ENCODE assay signal across 10 cellular contexts in the genomic region with DNA sequence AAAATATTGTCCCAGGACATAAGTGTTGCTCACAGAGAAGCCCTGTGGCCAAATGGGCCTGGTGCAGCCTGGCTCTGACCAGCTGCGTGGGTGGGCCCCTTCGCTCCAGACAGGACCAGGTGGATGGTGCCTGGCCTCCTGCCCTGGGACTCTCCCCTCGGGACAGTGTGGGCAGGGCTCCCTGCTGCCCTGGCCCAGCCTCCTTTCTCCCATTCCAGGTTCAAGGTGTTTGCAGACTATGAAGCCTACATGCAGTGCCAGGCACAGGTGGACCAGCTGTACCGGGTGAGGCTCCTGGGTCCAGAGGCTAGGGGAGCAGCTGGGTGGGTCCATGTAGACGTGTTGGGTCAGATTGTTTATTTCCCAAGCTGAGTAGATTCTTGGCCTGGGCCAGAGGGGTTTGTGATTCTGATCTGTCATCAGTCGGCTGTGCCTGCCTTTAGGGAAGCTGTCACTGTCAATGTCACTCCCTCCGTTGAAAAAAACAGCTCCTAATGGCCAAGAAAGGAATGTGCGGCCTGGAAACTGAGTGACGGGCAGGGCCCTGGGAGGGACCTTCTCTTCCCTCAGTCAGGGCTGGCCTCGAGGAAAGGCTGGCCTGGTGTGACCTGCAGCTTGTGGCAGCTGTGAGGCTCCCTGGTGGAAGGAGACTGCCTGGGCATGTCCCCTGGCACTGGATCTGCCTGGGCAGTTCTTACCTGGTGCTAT. TPM values are rescaled to one million over a fixed set of nuclear protein-coding genes. Genes with fewer than 3 reads are reported as not detected.
DNase-seq lines count a peak whose midpoint lies in the region; ATAC-seq and TF ChIP-seq lines count a peak whose summit lies in the region.
"Had no signal": no experiment of that assay in that cellular context is flagged by ENCODE, and none has a peak within 500 bp of the region (broad histone marks: within the 10 kb centered on the region; RNA-seq: fewer than 3 reads in every experiment).

No MANE protein-coding gene starts in this region.

- no peak for ATAC-seq in GM19463 (IDR thresholded peaks at IDR 0.05; ENCODE audit: unreplicated experiment)
- ATAC-seq in T-cell (replicated peaks in 1 of 4), result no peak
- ATAC-seq in CD8-positive, alpha-beta T cell, result no peak

- no peaks in the 10 kb centered on the region for H3K27me3 ChIP-seq in BLaER1
- H3K27me3 ChIP-seq in prostate gland (replicated peaks; ENCODE audit: insufficient read depth), result no peaks in the 10 kb centered on the region
- no peaks in the 10 kb centered on the region for H3K27me3 ChIP-seq in CD8-positive, alpha-beta T cell (ENCODE audit: insufficient read depth, low read length)

- 28% methylated on average over 10 of the region's 10 CpGs for WGBS in prostate gland

- H3K27ac ChIP-seq in BLaER1 (peak overlapping the region; percentile 26; the same call in 1 of the 2 replicates), RWPE1 (peak overlapping the region; percentile 73), prostate gland (peak overlapping the region; percentile 41 to 49)
- H3K27ac ChIP-seq in CD8-positive, alpha-beta T cell (ENCODE audit: low read depth, low read length), result no peak overlapping the region

- H3K36me3 Mint-ChIP-seq in glutamatergic neuron (ENCODE audit: unreplicated experiment) (peaks cover 5% of the 10 kb centered on the region), T-cell (peaks cover 12% of the 10 kb centered on the region)
- peaks cover 42% of the 10 kb centered on the region for H3K36me3 Mint-ChIP-seq in CD8-positive, alpha-beta T cell
- H3K36me3 Mint-ChIP-seq: activated naive CD4-positive, alpha-beta T cell treated with anti-CD3 and anti-CD28 coated beads, Interleukin-2, amount 50 U/mL, for 24 hours had no signal

- DNase-seq in RWPE1 (ENCODE audit: low spot score) (no peak), glutamatergic neuron (no peak), prostate gland (ENCODE audit: low spot score) (no peak), T-cell (no peak), HuH-7 (ENCODE audit: low spot score) (no peak)
- no peak for DNase-seq in CD8-positive, alpha-beta T cell
- DNase-seq: NCI-H1694 had no signal

- POLR2A ChIA-PET in RWPE1 (lab: Yijun Ruan, JAX; ENCODE audit: low non-redundant PET) (no interaction called here), T-cell (lab: Charles Lee) (interaction anchor here in 1 of 2 donors (0.7 kb wide), 1 partner anchor 119 kb away, joined by 3 read pairs; no protein-coding TSS in a partner anchor)
- POLR2A ChIA-PET in CD8-positive, alpha-beta T cell (lab: Charles Lee), result interaction anchor here (0.8 kb wide), 1 partner anchor 100 kb away, joined by 3 read pairs; the partner anchor contains the start of gene ENTPD6

- peaks cover 37% of the 10 kb centered on the region for H3K9me3 Mint-ChIP-seq in glutamatergic neuron (ENCODE audit: unreplicated experiment)
- no peaks in the 10 kb centered on the region for H3K9me3 Mint-ChIP-seq in T-cell
- no peaks in the 10 kb centered on the region for H3K9me3 Mint-ChIP-seq in CD8-positive, alpha-beta T cell
- H3K9me3 Mint-ChIP-seq: activated naive CD4-positive, alpha-beta T cell treated with anti-CD3 and anti-CD28 coated beads, Interleukin-2, amount 50 U/mL, for 24 hours had no signal

- H3K27me3 Mint-ChIP-seq in glutamatergic neuron (ENCODE audit: unreplicated experiment) (peaks cover 46% of the 10 kb centered on the region), T-cell (no peaks in the 10 kb centered on the region)
- no peaks in the 10 kb centered on the region for H3K27me3 Mint-ChIP-seq in CD8-positive, alpha-beta T cell (ENCODE audit: low read depth)
- H3K27me3 Mint-ChIP-seq: activated naive CD4-positive, alpha-beta T cell treated with anti-CD3 and anti-CD28 coated beads, Interleukin-2, amount 50 U/mL, for 24 hours had no signal

- H3K9me3 ChIP-seq in BLaER1 (no peaks in the 10 kb centered on the region), prostate gland (no peaks in the 10 kb centered on the region)
- H3K9me3 ChIP-seq in CD8-positive, alpha-beta T cell (ENCODE audit: low read length), result no peaks in the 10 kb centered on the region

- no peak overlapping the region for H3K9ac ChIP-seq in BLaER1

- H3K4me1 Mint-ChIP-seq in glutamatergic neuron (ENCODE audit: low read depth, unreplicated experiment) (peaks cover 14% of the 10 kb centered on the region), T-cell (peaks cover 0 to 6% (median 4%) of the 10 kb centered on the region in 3 donors)
- H3K4me1 Mint-ChIP-seq in CD8-positive, alpha-beta T cell (ENCODE audit: low read depth), result peaks cover 4% of the 10 kb centered on the region
- H3K4me1 Mint-ChIP-seq: activated naive CD4-positive, alpha-beta T cell treated with anti-CD3 and anti-CD28 coated beads, Interleukin-2, amount 50 U/mL, for 24 hours had no signal

- no peak overlapping the region for H3K4me2 ChIP-seq in BLaER1

- peaks cover 18% of the 10 kb centered on the region for H4K20me1 ChIP-seq in BLaER1

- TF ChIP-seq POLR2A in prostate gland (IDR thresholded peaks at IDR 0.05), result no peak

- H3K4me3 Mint-ChIP-seq in glutamatergic neuron (ENCODE audit: unreplicated experiment), result no peak overlapping the region
- H3K4me3 Mint-ChIP-seq in T-cell, result no peak overlapping the region
- no peak overlapping the region for H3K4me3 Mint-ChIP-seq in CD8-positive, alpha-beta T cell
- H3K4me3 Mint-ChIP-seq: activated naive CD4-positive, alpha-beta T cell treated with anti-CD3 and anti-CD28 coated beads, Interleukin-2, amount 50 U/mL, for 24 hours had no signal

- H3K27ac Mint-ChIP-seq in glutamatergic neuron (ENCODE audit: unreplicated experiment), result peak overlapping the region; percentile 33
- H3K27ac Mint-ChIP-seq in T-cell, result no peak overlapping the region
- H3K27ac Mint-ChIP-seq in CD8-positive, alpha-beta T cell, result no peak overlapping the region
- H3K27ac Mint-ChIP-seq: activated naive CD4-positive, alpha-beta T cell treated with anti-CD3 and anti-CD28 coated beads, Interleukin-2, amount 50 U/mL, for 24 hours had no signal

- H3K4me1 ChIP-seq in BLaER1 (0 out of 2 replicates have a peak, but pooled peaks cover 7% of the 10 kb centered on the region), prostate gland (replicated peaks) (peaks cover 8% of the 10 kb centered on the region)
- H3K4me1 ChIP-seq in CD8-positive, alpha-beta T cell (ENCODE audit: insufficient read depth, low read length), result peaks cover 5% of the 10 kb centered on the region

- H3K36me3 ChIP-seq in BLaER1, result peaks cover 88% of the 10 kb centered on the region
- peaks cover 0 to 27% of the 10 kb centered on the region in 2 donors for H3K36me3 ChIP-seq in prostate gland
- peaks cover 7% of the 10 kb centered on the region for H3K36me3 ChIP-seq in CD8-positive, alpha-beta T cell (ENCODE audit: insufficient read depth, low read length)

- H3K4me3 ChIP-seq in BLaER1, result no peak overlapping the region
- no peak overlapping the region for H3K4me3 ChIP-seq in prostate gland
- H3K4me3 ChIP-seq in CD8-positive, alpha-beta T cell (ENCODE audit: low read depth, low read length), result no peak overlapping the region

- TF ChIP-seq CTCF in RWPE1 (conservative IDR thresholded peaks at IDR 0.05; ENCODE audit: low read depth), result no peak
- no peak for TF ChIP-seq CTCF in glutamatergic neuron (IDR thresholded peaks at IDR 0.05; ENCODE audit: partially characterized antibody, unreplicated experiment)
- TF ChIP-seq CTCF in prostate gland (IDR thresholded peaks at IDR 0.05), result peak in 1 of 4 experiments; percentile 8
- TF ChIP-seq CTCF in CD8-positive, alpha-beta T cell (IDR thresholded peaks at IDR 0.05), result no peak

- intact Hi-C loops in prostate gland (cut with DNase I), result loop anchor here (5.0 kb wide), 1 partner anchor 97 kb away; the partner anchor contains the start of gene ABHD12
- intact Hi-C loops in CD8-positive, alpha-beta T cell (cut with DNase I, micrococcal nuclease), result loop anchor here (1.0 to 2.0 kb wide), 2 partner anchors 300 to 301 kb away; no protein-coding TSS in a partner anchor

- CTCF ChIA-PET in RWPE1 (lab: Yijun Ruan, JAX), result interaction anchor here (0.6 to 1.6 kb wide), 4 partner anchors 8 to 104 kb away, joined by 3 to 9 read pairs (median 4); no protein-coding TSS in a partner anchor
- CTCF ChIA-PET in T-cell (lab: Charles Lee), result interaction anchor here (0.5 to 2.8 kb wide), 4 partner anchors 67 to 1132 kb away, joined by 3 to 6 read pairs (median 4); no protein-coding TSS in a partner anchor
- CTCF ChIA-PET in CD8-positive, alpha-beta T cell (lab: Charles Lee), result interaction anchor here (0.6 to 4.6 kb wide), 12 partner anchors 13 to 300 kb away, joined by 3 to 75 read pairs (median 4); partner anchors contain the start of genes ENTPD6 and GINS1

RNA-seq across cellular contexts. Expression of gene PYGB, which starts 47.7 kb away (rescaled TPM):
- total RNA-seq in glutamatergic neuron (ENCODE audit: unreplicated experiment), result 295 TPM
- 100 to 1,000 TPM; 231 to 261 TPM for total RNA-seq in prostate gland
- total RNA-seq in T-cell, result 10 to 100 TPM; 29.7 to 53.4 (median 36.5) TPM
- 10 to 100 TPM; 35.2 to 39.2 TPM for total RNA-seq in CD8-positive, alpha-beta T cell
